In the genomic region with DNA sequence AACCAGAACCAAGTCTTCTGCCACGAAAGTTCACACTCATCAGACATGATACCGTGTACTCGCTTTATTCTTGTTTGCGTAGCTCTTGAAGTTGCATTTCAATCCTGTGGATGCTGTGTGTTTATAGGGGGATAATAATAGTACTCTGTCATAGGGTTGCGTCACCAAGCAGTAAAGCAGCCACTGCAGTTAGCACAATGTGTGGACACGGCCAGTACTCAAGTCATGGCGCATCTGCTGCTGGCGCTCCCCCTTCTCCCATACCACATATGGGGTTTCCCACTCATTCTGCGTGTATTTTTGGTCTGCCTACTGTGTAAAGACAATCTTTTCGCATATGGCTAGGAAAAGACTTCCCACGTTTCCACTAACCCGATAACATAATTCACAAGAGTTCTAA, we compare ENCODE assay signal across 12 cellular contexts. TPM values are rescaled to one million over a fixed set of nuclear protein-coding genes. Genes with fewer than 3 reads are reported as not detected.
DNase-seq lines count a peak whose midpoint lies in the region; ATAC-seq, FAIRE-seq and TF ChIP-seq lines count a peak whose summit lies in the region.
"Had no signal": no experiment of that assay in that cellular context is flagged by ENCODE, and none has a peak within 500 bp of the region (broad histone marks: within the 10 kb centered on the region; RNA-seq: fewer than 3 reads in every experiment).

No MANE protein-coding gene starts in this region.

- H3K79me2 ChIP-seq in HepG2 (ENCODE audit: insufficient read depth, low read length): peaks cover 13% of the 10 kb centered on the region

- TF ChIP-seq CTCF in HepG2 (CRISPR knock-in tag; IDR thresholded peaks at IDR 0.05) (no peak), right lobe of liver (IDR thresholded peaks at IDR 0.05) (no peak), upper lobe of right lung (IDR thresholded peaks at IDR 0.05) (no peak), CD14-positive monocyte (IDR thresholded peaks at IDR 0.05) (no peak)

- H3K9me3 ChIP-seq in HepG2 (ENCODE audit: low read length) (no peaks in the 10 kb centered on the region), right lobe of liver (no peaks in the 10 kb centered on the region), muscle layer of colon (ENCODE audit: low read length) (no peaks in the 10 kb centered on the region), upper lobe of right lung (no peaks in the 10 kb centered on the region)
- H3K9me3 ChIP-seq: HAP-1, pancreas, transverse colon had no signal

- DNase-seq in HepG2 (ENCODE audit: low spot score): peak; percentile 36
- DNase-seq in right lobe of liver: no peak
- no peak for DNase-seq in upper lobe of right lung
- DNase-seq in activated CD8-positive, alpha-beta memory T cell treated with anti-CD3 and anti-CD28 coated beads, Interleukin-2, amount 50 U/mL, for 48 hours: no peak
- no peak for DNase-seq in SK-N-DZ (ENCODE audit: low spot score)
- DNase-seq in CD14-positive monocyte (ENCODE audit: low spot score): no peak
- DNase-seq: pancreas, transverse colon had no signal

- H3K27ac ChIP-seq in HepG2 (ENCODE audit: extremely low read length, insufficient read depth, low read length): peak overlapping the region; percentile 95
- H3K27ac ChIP-seq in right lobe of liver: no peak overlapping the region
- H3K27ac ChIP-seq in angular gyrus (ENCODE audit: low read depth, low read length): peak overlapping the region; percentile 83
- peak overlapping the region; percentile 79 for H3K27ac ChIP-seq in muscle layer of colon (ENCODE audit: low read depth, low read length)
- peak overlapping the region; percentile 99 for H3K27ac ChIP-seq in upper lobe of right lung

- H4K20me1 ChIP-seq in HepG2 (ENCODE audit: insufficient read depth, low read length): no peaks in the 10 kb centered on the region

- no peak for FAIRE-seq in HepG2 (lab: Jason Lieb, UNC)
- FAIRE-seq: keratinocyte, pancreas had no signal

- no TSS peak for BruUV-seq in HepG2 (replicated peaks; lab: Mats Ljungman, UMichigan)

- H2AFZ ChIP-seq in HepG2 (ENCODE audit: low read length): no peak overlapping the region

- H3K4me1 ChIP-seq in HepG2 (ENCODE audit: insufficient read depth, low read length) (peaks cover 56% of the 10 kb centered on the region), right lobe of liver (no peaks in the 10 kb centered on the region), muscle layer of colon (ENCODE audit: insufficient read depth, low read length) (peaks cover 11% of the 10 kb centered on the region), upper lobe of right lung (peaks cover 13% of the 10 kb centered on the region)

- peak overlapping the region; percentile 78 for H3K9ac ChIP-seq in HepG2 (ENCODE audit: insufficient read depth, low read depth, low read length)
- H3K9ac ChIP-seq in muscle layer of colon (ENCODE audit: low read length): peak overlapping the region; percentile 47

- CTCF ChIA-PET in HepG2 (lab: Yijun Ruan, JAX; ENCODE audit: low intra/inter-chr PET ratio, low total read pairs): no interaction called here

- in situ Hi-C loops in HepG2 (cut with HindIII; ENCODE audit: extremely low pct_ligation_motif_present, low pct_unique_long_range_greater_than_20kb): no loop called here

- H3K4me1 Mint-ChIP-seq in CD14-positive monocyte: peaks cover 19% of the 10 kb centered on the region

- no peak for TF ChIP-seq EP300 in HepG2 (IDR thresholded peaks at IDR 0.05; ENCODE audit: low read depth in 2 of 2, low read length in 2 of 2)
- TF ChIP-seq EP300 in HepG2 (CRISPR knock-in tag; IDR thresholded peaks at IDR 0.05; ENCODE audit: borderline replicate concordance): no peak

- peak overlapping the region in 2 of 7 donors; percentile 31 to 68 for H3K27ac Mint-ChIP-seq in CD14-positive monocyte

- TF ChIP-seq POLR2A in HepG2 (IDR thresholded peaks at IDR 0.05; ENCODE audit: insufficient read depth in 1 of 2, low read depth in 2 of 2, low read length in 2 of 2): no peak
- no peak for TF ChIP-seq POLR2A in right lobe of liver (IDR thresholded peaks at IDR 0.05)

- no peaks in the 10 kb centered on the region; a peak in 1 of 5 replicates for H3K27me3 ChIP-seq in HepG2 (ENCODE audit: control insufficient read depth in 1 of 2, insufficient read depth in 2 of 2, low read length in 2 of 2)
- no peaks in the 10 kb centered on the region for H3K27me3 ChIP-seq in right lobe of liver
- no peaks in the 10 kb centered on the region for H3K27me3 ChIP-seq in muscle layer of colon (ENCODE audit: control insufficient read depth in 1 of 2, insufficient read depth in 2 of 2, low read length in 2 of 2)
- H3K27me3 ChIP-seq in upper lobe of right lung: no peaks in the 10 kb centered on the region
- H3K27me3 ChIP-seq: pancreas had no signal

- ATAC-seq in HepG2 (no peak), right lobe of liver (no peak), upper lobe of right lung (no peak)

- TF ChIP-seq RAD21 in HepG2 (CRISPR knock-in tag; IDR thresholded peaks at IDR 0.05): no peak

- intact Hi-C loops in HepG2 (cut with micrococcal nuclease; ENCODE audit: unreplicated experiment): no loop called here
- intact Hi-C loops in right lobe of liver (cut with DNase I): no loop called here
- intact Hi-C loops in upper lobe of right lung (cut with DNase I): no loop called here
- intact Hi-C loops in CD14-positive monocyte (cut with micrococcal nuclease): loop anchor here in 1 of 2 donors (5.0 to 10.0 kb wide), 3 partner anchors 60 to 1117 kb away; partner anchors contain the start of gene L3MBTL4

- H3K4me3 Mint-ChIP-seq in CD14-positive monocyte: no peak overlapping the region

- H3K36me3 Mint-ChIP-seq in CD14-positive monocyte: no peaks in the 10 kb centered on the region

- H3K4me3 ChIP-seq in HepG2 (replicated peaks in 1 of 3; ENCODE audit: insufficient read depth in 1 of 3, low read depth in 2 of 3, low read length in 3 of 3) (peak overlapping the region in 2 of 3 experiments; percentile 14 to 56; a peak in 1 of 6 replicates), right lobe of liver (no peak overlapping the region), muscle layer of colon (ENCODE audit: low read depth in 1 of 2, low read length in 2 of 2) (peak overlapping the region in 1 of 2 donors; percentile 78), upper lobe of right lung (no peak overlapping the region)

- peak overlapping the region; percentile 74 for H3K4me2 ChIP-seq in HepG2 (ENCODE audit: low read depth, low read length)

- no peaks in the 10 kb centered on the region; a peak in 1 of 5 replicates for H3K36me3 ChIP-seq in HepG2 (replicated peaks in 1 of 2; ENCODE audit: control insufficient read depth in 1 of 2, insufficient read depth in 2 of 2, low read length in 2 of 2)
- no peaks in the 10 kb centered on the region for H3K36me3 ChIP-seq in right lobe of liver
- H3K36me3 ChIP-seq in muscle layer of colon (ENCODE audit: insufficient read depth, low read length): no peaks in the 10 kb centered on the region
- peaks cover 4% of the 10 kb centered on the region for H3K36me3 ChIP-seq in upper lobe of right lung
- H3K36me3 ChIP-seq: pancreas, transverse colon had no signal

- WGBS in HepG2 (ENCODE audit: low lambda C conversion rate): 89% methylated on average over 12 of the region's 12 CpGs
- 93% methylated on average over 10 of the region's 12 CpGs for WGBS in right lobe of liver (ENCODE audit: insufficient coverage, low coverage, low lambda C conversion rate, missing lambda C conversion rate)

- POLR2A ChIA-PET in HepG2 (lab: Yijun Ruan, JAX): interaction anchor here (2.1 to 4.7 kb wide), 2 partner anchors 42 to 60 kb away, joined by 20 to 82 read pairs; no protein-coding TSS in a partner anchor

- peaks cover 3 to 10% (median 7%) of the 10 kb centered on the region in 3 donors for H3K27me3 Mint-ChIP-seq in CD14-positive monocyte (ENCODE audit: low read depth in 3 of 3)

- H3K9me3 Mint-ChIP-seq in CD14-positive monocyte: no peaks in the 10 kb centered on the region

TF ChIP-seq in HepG2, 621 proteins besides CTCF, POLR2A, EP300 and RAD21 (continues in another document):
- TF ChIP-seq RBFOX2 (IDR thresholded peaks at IDR 0.05; ENCODE audit: low read depth, low read length): peak; percentile 21; the same call in 1 of the 2 replicates

RNA-seq across cellular contexts. Expression of gene ZBTB14, which starts 2.1 kb away (rescaled TPM):
- total RNA-seq in HepG2 (2016; rRNA removed; fragmentation: Illumina TruSeq; extraction: Trizol) (14.4 and 15.9 TPM in 2 replicates), right lobe of liver (1 to 10 TPM; 4.3 to 7.2 (median 5.9) TPM), upper lobe of right lung (13.4 TPM)
- 2.7 and 3.1 TPM in 2 replicates for total RNA-seq in HepG2 (2016; cell fraction: cytosol; rRNA removed; fragmentation: Illumina TruSeq; extraction: Trizol; ENCODE audit: low read depth)
- total RNA-seq in HepG2 (2016; cell fraction: insoluble cytoplasmic fraction; rRNA removed; fragmentation: Illumina TruSeq; extraction: Trizol): 14.2 and 15.0 TPM in 2 replicates
- 10.5 and 11.1 TPM in 2 replicates for total RNA-seq in HepG2 (2016; cell fraction: membrane; rRNA removed; fragmentation: Illumina TruSeq; extraction: Trizol)
- 15.9 and 16.7 TPM in 2 replicates for total RNA-seq in HepG2 (2016; cell fraction: nucleus; rRNA removed; fragmentation: Illumina TruSeq; extraction: Trizol)
- polyA plus RNA-seq in HepG2 (2011; rRNA removed) (5.5 and 8.0 TPM in 2 replicates), CD14-positive monocyte (1 to 10 TPM; 6.8 to 7.5 TPM)
- polyA plus RNA-seq in HepG2 (2011; cell fraction: cytosol; rRNA removed): 3.3 and 5.2 TPM in 2 replicates
- 5.2 and 7.5 TPM in 2 replicates for polyA plus RNA-seq in HepG2 (2011; cell fraction: nucleus; rRNA removed)
- 5.4 and 9.0 TPM in 2 replicates for polyA plus RNA-seq in HepG2 (2012)
- polyA plus RNA-seq in HepG2 (2016; cell fraction: cytosol; fragmentation: Illumina TruSeq; extraction: Trizol; ENCODE audit: low read depth): 1.7 and 2.0 TPM in 2 replicates
- 13.8 and 14.0 TPM in 2 replicates for polyA plus RNA-seq in HepG2 (2016; cell fraction: insoluble cytoplasmic fraction; fragmentation: Illumina TruSeq; extraction: Trizol; ENCODE audit: low read depth)
- 4.6 and 6.3 TPM in 2 replicates for polyA plus RNA-seq in HepG2 (2016; cell fraction: membrane; fragmentation: Illumina TruSeq; extraction: Trizol; ENCODE audit: low read depth)
- 16.1 and 16.5 TPM in 2 replicates for polyA plus RNA-seq in HepG2 (2016; cell fraction: nucleus; fragmentation: Illumina TruSeq; extraction: Trizol; ENCODE audit: insufficient read depth, low read depth)
- 9.7 and 13.9 TPM in 2 replicates for polyA minus RNA-seq in HepG2 (2011; rRNA and poly(A)+ RNA removed; ENCODE audit: low replicate concordance)
- polyA minus RNA-seq in HepG2 (2011; cell fraction: cytosol; rRNA and poly(A)+ RNA removed): 5.6 and 6.5 TPM in 2 replicates
- polyA minus RNA-seq in HepG2 (2011; cell fraction: nucleus; rRNA and poly(A)+ RNA removed): 21.5 and 26.5 TPM in 2 replicates
- polyA plus RNA-seq in SK-N-DZ (2014; cell fraction: cytosol; rRNA removed): 15.6 and 17.2 TPM in 2 replicates
- polyA plus RNA-seq in SK-N-DZ (2014; cell fraction: nucleus; rRNA removed): 23.4 and 28.2 TPM in 2 replicates

Comparison
In these comparisons a context has a peak if more than half of its experiments do, and no peak if none do; other contexts are left out.
1. H3K27ac ChIP-seq: peak in HepG2 (single experiment), angular gyrus (single experiment), muscle layer of colon (single experiment) and upper lobe of right lung (single experiment); none in right lobe of liver (0 of 3).
2. H3K4me3 ChIP-seq: peak in HepG2 (2 of 3); none in right lobe of liver (0 of 3) and upper lobe of right lung (single experiment).